Comparison of ENCODE assay signal across 15 cellular contexts in genomic region chr4:3792813-3793212, GRCh38. TPM values are rescaled to one million over a fixed set of nuclear protein-coding genes. Genes with fewer than 3 reads are reported as not detected.
DNase-seq lines count a peak whose midpoint lies in the region; ATAC-seq, FAIRE-seq and TF ChIP-seq lines count a peak whose summit lies in the region.
"Had no signal": no experiment of that assay in that cellular context is flagged by ENCODE, and none has a peak within 500 bp of the region (broad histone marks: within the 10 kb centered on the region; RNA-seq: fewer than 3 reads in every experiment).

No MANE protein-coding gene starts in this region.

- H3K27me3 ChIP-seq in DND-41 (ENCODE audit: insufficient read depth, low read length, poor library complexity), result no peaks in the 10 kb centered on the region
- H3K27me3 ChIP-seq in H7 (ENCODE audit: control insufficient read depth, insufficient read depth, low read length), result no peaks in the 10 kb centered on the region
- peaks cover 20% of the 10 kb centered on the region for H3K27me3 ChIP-seq in PC-9 (ENCODE audit: insufficient read depth, low read depth)
- peaks cover 6 to 11% of the 10 kb centered on the region in 2 experiments; a peak in 3 of 5 replicates for H3K27me3 ChIP-seq in HepG2 (ENCODE audit: control insufficient read depth in 1 of 2, insufficient read depth in 2 of 2, low read length in 2 of 2)
- H3K27me3 ChIP-seq: body of pancreas had no signal

- no peaks in the 10 kb centered on the region for H3K36me3 ChIP-seq in DND-41 (ENCODE audit: insufficient read depth, low read length)
- H3K36me3 ChIP-seq in H7 (replicated peaks; ENCODE audit: control insufficient read depth, insufficient read depth, low read length), result no peaks in the 10 kb centered on the region
- H3K36me3 ChIP-seq in PC-9 (ENCODE audit: low read depth), result no peaks in the 10 kb centered on the region
- no peaks in the 10 kb centered on the region for H3K36me3 ChIP-seq in HepG2 (replicated peaks in 1 of 2; ENCODE audit: control insufficient read depth in 1 of 2, insufficient read depth in 2 of 2, low read length in 2 of 2)
- H3K36me3 ChIP-seq: left lung, suprapubic skin had no signal

- intact Hi-C loops in PC-9 (cut with micrococcal nuclease; ENCODE audit: unreplicated experiment), result no loop called here
- intact Hi-C loops in HepG2 (cut with micrococcal nuclease; ENCODE audit: unreplicated experiment), result no loop called here

- H3K4me1 ChIP-seq in DND-41 (ENCODE audit: insufficient read depth, low read length), result no peaks in the 10 kb centered on the region
- H3K4me1 ChIP-seq in PC-9 (replicated peaks; ENCODE audit: insufficient read depth), result no peaks in the 10 kb centered on the region
- H3K4me1 ChIP-seq in HepG2 (ENCODE audit: insufficient read depth, low read length), result peaks cover 20% of the 10 kb centered on the region
- H3K4me1 ChIP-seq: body of pancreas, left lung, suprapubic skin had no signal

- TF ChIP-seq POLR2A in HepG2 (IDR thresholded peaks at IDR 0.05; ENCODE audit: insufficient read depth in 1 of 2, low read depth in 2 of 2, low read length in 2 of 2), result no peak
- TF ChIP-seq POLR2A in H54 (IDR thresholded peaks at IDR 0.05; ENCODE audit: low read depth, low read length), result no peak

- WGBS in HepG2 (ENCODE audit: low lambda C conversion rate), result 10% methylated on average over 3 of the region's 3 CpGs

- no peak overlapping the region for H3K27ac ChIP-seq in DND-41 (ENCODE audit: low read length)
- H3K27ac ChIP-seq in PC-9, result no peak overlapping the region
- no peak overlapping the region for H3K27ac ChIP-seq in HepG2 (ENCODE audit: extremely low read length, insufficient read depth, low read length)
- H3K27ac ChIP-seq: body of pancreas, GM23248, left lung, suprapubic skin had no signal

- H3K79me2 ChIP-seq in DND-41 (ENCODE audit: insufficient read depth, low read length) (no peaks in the 10 kb centered on the region), PC-9 (ENCODE audit: low read depth) (no peaks in the 10 kb centered on the region), HepG2 (ENCODE audit: insufficient read depth, low read length) (no peaks in the 10 kb centered on the region)

- CTCF ChIA-PET in PC-9 (lab: Charles Lee), result no interaction called here
- CTCF ChIA-PET in HepG2 (lab: Yijun Ruan, JAX; ENCODE audit: low intra/inter-chr PET ratio, low total read pairs), result interaction anchor here (0.8 kb wide), 1 partner anchor 88 kb away, joined by 3 read pairs; no protein-coding TSS in a partner anchor

- no peak for FAIRE-seq in HepG2 (lab: Jason Lieb, UNC)
- no peak for FAIRE-seq in H54 (lab: Jason Lieb, UNC)
- FAIRE-seq: GM12891, GM19239 had no signal

- TF ChIP-seq CTCF in DND-41 (IDR thresholded peaks at IDR 0.05; ENCODE audit: borderline replicate concordance, extremely low read depth, low read length, poor library complexity, severe bottlenecking), result peak; percentile 19
- TF ChIP-seq CTCF in PC-9 (conservative IDR thresholded peaks at IDR 0.05), result peak; percentile 31; the same call in 1 of the 2 replicates
- peak; percentile 28 for TF ChIP-seq CTCF in HepG2 (CRISPR knock-in tag; IDR thresholded peaks at IDR 0.05)

- H2AFZ ChIP-seq in DND-41 (ENCODE audit: low read depth, low read length) (no peak overlapping the region), PC-9 (no peak overlapping the region), HepG2 (ENCODE audit: low read length) (no peak overlapping the region)
- H2AFZ ChIP-seq: GM23248 had no signal

- peaks cover 2% of the 10 kb centered on the region for H3K9me3 ChIP-seq in DND-41 (ENCODE audit: insufficient read depth, low read length, severe bottlenecking)
- no peaks in the 10 kb centered on the region for H3K9me3 ChIP-seq in PC-9 (ENCODE audit: insufficient read depth, low read depth)
- H3K9me3 ChIP-seq in HepG2 (ENCODE audit: low read length), result peaks cover 23% of the 10 kb centered on the region

- POLR2A ChIA-PET in PC-9 (lab: Charles Lee; ENCODE audit: unreplicated experiment), result no interaction called here
- POLR2A ChIA-PET in HepG2 (lab: Yijun Ruan, JAX), result no interaction called here

- in situ Hi-C loops in HepG2 (cut with HindIII; ENCODE audit: extremely low pct_ligation_motif_present, low pct_unique_long_range_greater_than_20kb), result no loop called here

- no TSS peak for BruUV-seq in PC-9 (replicated peaks; lab: Mats Ljungman, UMichigan)
- BruUV-seq in HepG2 (replicated peaks; lab: Mats Ljungman, UMichigan), result no TSS peak

- no peaks in the 10 kb centered on the region for H3F3A ChIP-seq in PC-9 (ENCODE audit: insufficient read depth, low read depth)

- H3K4me2 ChIP-seq in DND-41 (ENCODE audit: insufficient read depth, low read length) (no peak overlapping the region), PC-9 (no peak overlapping the region), HepG2 (ENCODE audit: low read depth, low read length) (no peak overlapping the region)

- no peaks in the 10 kb centered on the region for H3K9me2 ChIP-seq in PC-9 (ENCODE audit: insufficient read depth)

- peak; percentile 71 for TF ChIP-seq RAD21 in HepG2 (CRISPR knock-in tag; IDR thresholded peaks at IDR 0.05)

- no peak for DNase-seq in DND-41
- peak; percentile 92 for DNase-seq in H7
- DNase-seq in PC-9, result no peak
- no peak for DNase-seq in HepG2 (ENCODE audit: low spot score)
- no peak for DNase-seq in hepatic stellate cell (ENCODE audit: low spot score)
- no peak for DNase-seq in H54 (ENCODE audit: insufficient read length, low spot score)
- DNase-seq: body of pancreas; CD8-positive, alpha-beta memory T cell; effector memory CD8-positive, alpha-beta T cell; GM23248; left lung had no signal

- TF ChIP-seq EP300 in HepG2 (IDR thresholded peaks at IDR 0.05; ENCODE audit: low read depth in 2 of 2, low read length in 2 of 2) (no peak), HepG2 (CRISPR knock-in tag; IDR thresholded peaks at IDR 0.05; ENCODE audit: borderline replicate concordance) (no peak)

- no peak for ATAC-seq in DND-41 (ENCODE audit: insufficient read depth, low read depth)
- ATAC-seq in HepG2, result peak; percentile 72
- no peak for ATAC-seq in HG03520 (IDR thresholded peaks at IDR 0.05; ENCODE audit: unreplicated experiment)
- ATAC-seq: body of pancreas; effector memory CD8-positive, alpha-beta T cell had no signal

- H4K20me1 ChIP-seq in DND-41 (ENCODE audit: insufficient read depth, low read length) (peaks cover 10% of the 10 kb centered on the region), PC-9 (ENCODE audit: insufficient read depth) (no peaks in the 10 kb centered on the region), HepG2 (ENCODE audit: insufficient read depth, low read length) (no peaks in the 10 kb centered on the region)

- no peak overlapping the region for H3K9ac ChIP-seq in DND-41 (ENCODE audit: low read depth, low read length)
- no peak overlapping the region for H3K9ac ChIP-seq in HepG2 (ENCODE audit: insufficient read depth, low read depth, low read length)
- H3K9ac ChIP-seq: GM23248 had no signal

- H3K4me3 ChIP-seq in DND-41 (ENCODE audit: low read depth in 1 of 2, low read length in 2 of 2) (no peak overlapping the region), H7 (ENCODE audit: insufficient read depth, low read depth, low read length) (no peak overlapping the region), PC-9 (no peak overlapping the region), HepG2 (replicated peaks in 1 of 3; ENCODE audit: insufficient read depth in 1 of 3, low read depth in 2 of 3, low read length in 3 of 3) (no peak overlapping the region)
- H3K4me3 ChIP-seq: body of pancreas, GM23248, left lung, suprapubic skin had no signal

TF ChIP-seq in HepG2, 621 proteins besides CTCF, POLR2A, EP300 and RAD21 (continues in another document):
- no peak for TF ChIP-seq ZNF276 (CRISPR knock-in tag; IDR thresholded peaks at IDR 0.05; ENCODE audit: low read depth)

RNA-seq across cellular contexts. Expression of gene ADRA2C, which starts 26.6 kb away (rescaled TPM):
- total RNA-seq in H7 (2014; rRNA removed; shearing (Covaris generic)), result 32.1 and 34.1 TPM in 2 replicates
- not detected in 2 replicates for total RNA-seq in PC-9 (2021)
- total RNA-seq in HepG2 (2016; rRNA removed; fragmentation: Illumina TruSeq; extraction: Trizol), result 43.8 and 69.7 TPM in 2 replicates
- 39.5 and 40.6 TPM in 2 replicates for total RNA-seq in HepG2 (2016; cell fraction: cytosol; rRNA removed; fragmentation: Illumina TruSeq; extraction: Trizol; ENCODE audit: low read depth)
- 45.3 and 69.6 TPM in 2 replicates for total RNA-seq in HepG2 (2016; cell fraction: insoluble cytoplasmic fraction; rRNA removed; fragmentation: Illumina TruSeq; extraction: Trizol)
- 83.4 and 93.4 TPM in 2 replicates for total RNA-seq in HepG2 (2016; cell fraction: membrane; rRNA removed; fragmentation: Illumina TruSeq; extraction: Trizol)
- total RNA-seq in HepG2 (2016; cell fraction: nucleus; rRNA removed; fragmentation: Illumina TruSeq; extraction: Trizol), result 32.1 and 42.6 TPM in 2 replicates
- 15.4 and 23.1 TPM in 2 replicates for polyA plus RNA-seq in HepG2 (2011; rRNA removed)
- 20.0 and 39.6 TPM in 2 replicates for polyA plus RNA-seq in HepG2 (2011; cell fraction: cytosol; rRNA removed)
- polyA plus RNA-seq in HepG2 (2011; cell fraction: nucleus; rRNA removed), result 34.6 and 44.2 TPM in 2 replicates
- 13.5 and 14.6 TPM in 2 replicates for polyA plus RNA-seq in HepG2 (2012)
- polyA plus RNA-seq in HepG2 (2016; cell fraction: cytosol; fragmentation: Illumina TruSeq; extraction: Trizol; ENCODE audit: low read depth), result 40.9 and 41.6 TPM in 2 replicates
- 48.4 and 52.4 TPM in 2 replicates for polyA plus RNA-seq in HepG2 (2016; cell fraction: insoluble cytoplasmic fraction; fragmentation: Illumina TruSeq; extraction: Trizol; ENCODE audit: low read depth)
- polyA plus RNA-seq in HepG2 (2016; cell fraction: membrane; fragmentation: Illumina TruSeq; extraction: Trizol; ENCODE audit: low read depth), result 74.1 and 77.9 TPM in 2 replicates
- polyA plus RNA-seq in HepG2 (2016; cell fraction: nucleus; fragmentation: Illumina TruSeq; extraction: Trizol; ENCODE audit: insufficient read depth, low read depth), result 63.0 and 70.2 TPM in 2 replicates
- polyA minus RNA-seq in HepG2 (2011; rRNA and poly(A)+ RNA removed; ENCODE audit: low replicate concordance), result 0.07 and 154 TPM in 2 replicates
- polyA minus RNA-seq in HepG2 (2011; cell fraction: cytosol; rRNA and poly(A)+ RNA removed), result 31.1 and 39.3 TPM in 2 replicates
- polyA minus RNA-seq in HepG2 (2011; cell fraction: nucleus; rRNA and poly(A)+ RNA removed), result 9.3 and 10.7 TPM in 2 replicates
- total RNA-seq: CD8-positive, alpha-beta memory T cell had no signal
- polyA plus RNA-seq: CD8-positive, alpha-beta memory T cell had no signal

Comparison
In these comparisons a context has a peak if more than half of its experiments do, and no peak if none do; other contexts are left out.
1. RNA of gene ADRA2C, which starts 26.6 kb away (total RNA-seq): 32.1 to 93.4 TPM in HepG2 and 32.1 to 34.1 TPM in H7; not detected in PC-9; every median in the first group is over 10 times any median in the second.
2. Peak in every context shown above with its lines, with median percentiles within 50 percentile points of each other: CTCF ChIP-seq.